35 cellular contexts compared by ENCODE assay signal in genomic region chr3:115875460-115875859, GRCh38.
DNase-seq lines count a peak whose midpoint lies in the region; ATAC-seq and TF ChIP-seq lines count a peak whose summit lies in the region.
"Had no signal": no experiment of that assay in that cellular context is flagged by ENCODE, and none has a peak within 500 bp of the region (broad histone marks: within the 10 kb centered on the region; RNA-seq: fewer than 3 reads in every experiment).

No MANE protein-coding gene starts in this region.

- no peaks in the 10 kb centered on the region for H4K20me1 ChIP-seq in GM23338 (replicated peaks; ENCODE audit: insufficient read depth)
- no peaks in the 10 kb centered on the region for H4K20me1 ChIP-seq in OCI-LY3 (ENCODE audit: insufficient read depth, low read length)
- H4K20me1 ChIP-seq: BLaER1; BLaER1 treated with 17β-estradiol and CSF1 and Interleukin-3, amounts not matched to agents 10 nM and 100 nM had no signal

- H3K4me1 ChIP-seq in GM23338 (ENCODE audit: insufficient read depth) (peaks cover 30% of the 10 kb centered on the region), OCI-LY3 (ENCODE audit: low read length) (peaks cover 19% of the 10 kb centered on the region), Peyer's patch (no peaks in the 10 kb centered on the region)
- H3K4me1 ChIP-seq: A549; BLaER1; BLaER1 treated with 17β-estradiol and CSF1 and Interleukin-3, amounts not matched to agents 10 nM and 100 nM; Caco-2 had no signal

- CTCF ChIA-PET in WTC11 (lab: Charles Lee), result interaction anchor here (0.6 to 1.2 kb wide), 6 partner anchors 10 to 1760 kb away, joined by 3 to 5 read pairs (median 4); no protein-coding TSS in a partner anchor

- no peaks in the 10 kb centered on the region for H3K79me2 ChIP-seq in GM23338 (replicated peaks; ENCODE audit: insufficient read depth)
- H3K79me2 ChIP-seq in OCI-LY3 (ENCODE audit: low read length), result no peaks in the 10 kb centered on the region

- ATAC-seq in GM23338 (peak; percentile 57; the same call in 2 of the 3 replicates), WTC11 (peak; percentile 69), HG02970 (IDR thresholded peaks at IDR 0.05; ENCODE audit: low FRiP score, unreplicated experiment) (no peak)
- no peak for ATAC-seq in stimulated activated effector memory CD8-positive, alpha-beta T cell treated with anti-CD3 and anti-CD28 coated beads, Interleukin-12 subunit alpha, Interleukin-12 subunit beta, amount 100 ng/mL, for 72 hours
- ATAC-seq: A549; CD8-positive, alpha-beta T cell had no signal

- H3K9me3 ChIP-seq in OCI-LY3 (ENCODE audit: insufficient read depth, low read length) (no peaks in the 10 kb centered on the region), SK-N-MC (ENCODE audit: low read depth, low read length) (no peaks in the 10 kb centered on the region), Peyer's patch (no peaks in the 10 kb centered on the region)
- H3K9me3 ChIP-seq: A549; BE2C; BLaER1; BLaER1 treated with 17β-estradiol and CSF1 and Interleukin-3, amounts not matched to agents 10 nM and 100 nM; Caco-2 had no signal

- H3K27me3 ChIP-seq in GM23338 (ENCODE audit: insufficient read depth) (no peaks in the 10 kb centered on the region), OCI-LY3 (ENCODE audit: low read depth, low read length) (no peaks in the 10 kb centered on the region; the same call in 1 of the 2 replicates), Peyer's patch (no peaks in the 10 kb centered on the region)
- H3K27me3 ChIP-seq: BE2C; BLaER1; BLaER1 treated with 17β-estradiol and CSF1 and Interleukin-3, amounts not matched to agents 10 nM and 100 nM had no signal

- TF ChIP-seq POLR2A in Peyer's patch (IDR thresholded peaks at IDR 0.05), result no peak

- no peaks in the 10 kb centered on the region for H3K36me3 Mint-ChIP-seq in GM23338 (ENCODE audit: low read depth)
- no peaks in the 10 kb centered on the region for H3K36me3 Mint-ChIP-seq in WTC11
- H3K36me3 Mint-ChIP-seq in stimulated activated effector memory CD8-positive, alpha-beta T cell treated with anti-CD3 and anti-CD28 coated beads, Interleukin-12 subunit alpha, Interleukin-12 subunit beta, amount 100 ng/mL, for 72 hours, result no peaks in the 10 kb centered on the region
- H3K36me3 Mint-ChIP-seq: CD14-positive monocyte; CD4-positive, alpha-beta memory T cell; CD4-positive, CD25-positive, alpha-beta regulatory T cell; CD8-positive, alpha-beta memory T cell; CD8-positive, alpha-beta T cell had no signal

- H3K4me3 Mint-ChIP-seq in GM23338, result no peak overlapping the region
- no peak overlapping the region for H3K4me3 Mint-ChIP-seq in WTC11
- H3K4me3 Mint-ChIP-seq in stimulated activated effector memory CD8-positive, alpha-beta T cell treated with anti-CD3 and anti-CD28 coated beads, Interleukin-12 subunit alpha, Interleukin-12 subunit beta, amount 100 ng/mL, for 72 hours, result no peak overlapping the region
- H3K4me3 Mint-ChIP-seq: B cell; CD14-positive monocyte; CD4-positive, alpha-beta memory T cell; CD4-positive, alpha-beta T cell; CD4-positive, CD25-positive, alpha-beta regulatory T cell; CD8-positive, alpha-beta memory T cell; CD8-positive, alpha-beta T cell had no signal

- no peak for DNase-seq in GM23338 (ENCODE audit: low spot score)
- DNase-seq in SK-N-MC (ENCODE audit: low read depth, low spot score), result no peak
- DNase-seq in WTC11 (ENCODE audit: low spot score), result no peak
- DNase-seq in Peyer's patch, result no peak
- no peak for DNase-seq in activated gamma-delta T cell treated with Interleukin-2 at 50 U/mL for 16 hours
- DNase-seq in stimulated activated effector memory CD8-positive, alpha-beta T cell treated with anti-CD3 and anti-CD28 coated beads, Interleukin-12 subunit alpha, Interleukin-12 subunit beta, amount 100 ng/mL, for 72 hours (ENCODE audit: low spot score in 2 of 2), result no peak
- DNase-seq: 8988T; ACHN; AML-193; BE2C; C1 segment of cervical spinal cord; Caco-2; Calu3; CD4-positive, alpha-beta memory T cell; CD4-positive, alpha-beta T cell; CD4-positive, CD25-positive, alpha-beta regulatory T cell; CD8-positive, alpha-beta memory T cell; CD8-positive, alpha-beta T cell; COR-L47; DMS 273 treated with DMSO at 0.1 percent for 48 hours; DMS153; DMS53; DMS79; DMS79 treated with DMSO at 0.1 percent for 48 hours; DND-41; EL had no signal

- H3K27ac Mint-ChIP-seq in GM23338 (no peak overlapping the region), WTC11 (no peak overlapping the region)
- H3K27ac Mint-ChIP-seq in stimulated activated effector memory CD8-positive, alpha-beta T cell treated with anti-CD3 and anti-CD28 coated beads, Interleukin-12 subunit alpha, Interleukin-12 subunit beta, amount 100 ng/mL, for 72 hours, result no peak overlapping the region
- H3K27ac Mint-ChIP-seq: B cell; CD14-positive monocyte; CD4-positive, alpha-beta memory T cell; CD4-positive, alpha-beta T cell; CD4-positive, CD25-positive, alpha-beta regulatory T cell; CD8-positive, alpha-beta memory T cell; CD8-positive, alpha-beta T cell had no signal

- H3F3A ChIP-seq in GM23338 (replicated peaks; ENCODE audit: low read depth), result no peaks in the 10 kb centered on the region

- H3K4me1 Mint-ChIP-seq in GM23338 (peaks cover 46% of the 10 kb centered on the region), WTC11 (peaks cover 49% of the 10 kb centered on the region)
- no peaks in the 10 kb centered on the region for H3K4me1 Mint-ChIP-seq in stimulated activated effector memory CD8-positive, alpha-beta T cell treated with anti-CD3 and anti-CD28 coated beads, Interleukin-12 subunit alpha, Interleukin-12 subunit beta, amount 100 ng/mL, for 72 hours
- H3K4me1 Mint-ChIP-seq: B cell, CD14-positive monocyte had no signal

- H3K4me3 ChIP-seq in GM23338, result no peak overlapping the region
- H3K4me3 ChIP-seq in OCI-LY3 (ENCODE audit: low read length), result no peak overlapping the region
- no peak overlapping the region for H3K4me3 ChIP-seq in SK-N-MC
- H3K4me3 ChIP-seq in Peyer's patch, result no peak overlapping the region
- H3K4me3 ChIP-seq: A549; BLaER1; BLaER1 treated with 17β-estradiol and CSF1 and Interleukin-3, amounts not matched to agents 10 nM and 100 nM had no signal

- H3K9me3 Mint-ChIP-seq in GM23338 (no peaks in the 10 kb centered on the region), WTC11 (no peaks in the 10 kb centered on the region)
- no peaks in the 10 kb centered on the region for H3K9me3 Mint-ChIP-seq in stimulated activated effector memory CD8-positive, alpha-beta T cell treated with anti-CD3 and anti-CD28 coated beads, Interleukin-12 subunit alpha, Interleukin-12 subunit beta, amount 100 ng/mL, for 72 hours
- H3K9me3 Mint-ChIP-seq: CD4-positive, alpha-beta memory T cell; CD4-positive, alpha-beta T cell; CD8-positive, alpha-beta memory T cell; CD8-positive, alpha-beta T cell had no signal

- H3K36me3 ChIP-seq in GM23338 (ENCODE audit: insufficient read depth) (no peaks in the 10 kb centered on the region), OCI-LY3 (replicated peaks; ENCODE audit: low read depth, low read length) (no peaks in the 10 kb centered on the region), SK-N-MC (ENCODE audit: insufficient read depth, low read length) (no peaks in the 10 kb centered on the region), Peyer's patch (no peaks in the 10 kb centered on the region)
- H3K36me3 ChIP-seq: BE2C; BLaER1; BLaER1 treated with 17β-estradiol and CSF1 and Interleukin-3, amounts not matched to agents 10 nM and 100 nM had no signal

- TF ChIP-seq CTCF in GM23338 (conservative IDR thresholded peaks at IDR 0.05; ENCODE audit: low read depth in 2 of 2) (no peak), OCI-LY3 (IDR thresholded peaks at IDR 0.05; ENCODE audit: low read depth, low read length) (no peak), WTC11 (IDR thresholded peaks at IDR 0.05) (no peak), Peyer's patch (IDR thresholded peaks at IDR 0.05) (no peak)

- H3K4me2 ChIP-seq in GM23338, result peak overlapping the region; percentile 16; the same call in 1 of the 2 replicates
- peak overlapping the region; percentile 65 for H3K4me2 ChIP-seq in OCI-LY3 (ENCODE audit: low read length)
- H3K4me2 ChIP-seq: A549; BLaER1; BLaER1 treated with 17β-estradiol and CSF1 and Interleukin-3, amounts not matched to agents 10 nM and 100 nM had no signal

- no peak overlapping the region for H3K9ac ChIP-seq in OCI-LY3 (ENCODE audit: low read length)
- no peak overlapping the region for H3K9ac ChIP-seq in SK-N-MC (ENCODE audit: insufficient read length)
- H3K9ac ChIP-seq: BLaER1; BLaER1 treated with 17β-estradiol and CSF1 and Interleukin-3, amounts not matched to agents 10 nM and 100 nM had no signal

- H2AFZ ChIP-seq in GM23338, result no peak overlapping the region
- no peak overlapping the region for H2AFZ ChIP-seq in OCI-LY3 (ENCODE audit: low read depth, low read length)

- no peaks in the 10 kb centered on the region for H3K9me2 ChIP-seq in GM23338 (ENCODE audit: insufficient read depth)

- H3K27ac ChIP-seq in GM23338 (ENCODE audit: low read depth), result no peak overlapping the region
- no peak overlapping the region for H3K27ac ChIP-seq in OCI-LY3 (ENCODE audit: low read length)
- peak overlapping the region; percentile 34; the same call in 1 of the 2 replicates for H3K27ac ChIP-seq in SK-N-MC
- no peak overlapping the region for H3K27ac ChIP-seq in Peyer's patch
- H3K27ac ChIP-seq: 22Rv1; A549; BLaER1; BLaER1 treated with 17β-estradiol and CSF1 and Interleukin-3, amounts not matched to agents 10 nM and 100 nM; C4-2B had no signal

- POLR2A ChIA-PET in WTC11 (lab: Charles Lee), result no interaction called here

- H3K27me3 Mint-ChIP-seq in GM23338 (ENCODE audit: insufficient read depth, low read depth, poor library complexity) (no peaks in the 10 kb centered on the region), WTC11 (ENCODE audit: low read depth) (no peaks in the 10 kb centered on the region)
- H3K27me3 Mint-ChIP-seq: CD4-positive, alpha-beta T cell had no signal

TF ChIP-seq in GM23338, 12 proteins besides CTCF, POLR2A, EP300 and RAD21 (continues in another document):
- TF ChIP-seq POLR2AphosphoS5 (IDR thresholded peaks at IDR 0.05; ENCODE audit: low read depth), result no peak
- TF ChIP-seq STAT1 (IDR thresholded peaks at IDR 0.05; ENCODE audit: unreplicated experiment), result no peak

TF ChIP-seq in WTC11, 78 proteins besides CTCF, POLR2A, EP300 and RAD21 (continues in another document):
- TF ChIP-seq, protein P1, sequence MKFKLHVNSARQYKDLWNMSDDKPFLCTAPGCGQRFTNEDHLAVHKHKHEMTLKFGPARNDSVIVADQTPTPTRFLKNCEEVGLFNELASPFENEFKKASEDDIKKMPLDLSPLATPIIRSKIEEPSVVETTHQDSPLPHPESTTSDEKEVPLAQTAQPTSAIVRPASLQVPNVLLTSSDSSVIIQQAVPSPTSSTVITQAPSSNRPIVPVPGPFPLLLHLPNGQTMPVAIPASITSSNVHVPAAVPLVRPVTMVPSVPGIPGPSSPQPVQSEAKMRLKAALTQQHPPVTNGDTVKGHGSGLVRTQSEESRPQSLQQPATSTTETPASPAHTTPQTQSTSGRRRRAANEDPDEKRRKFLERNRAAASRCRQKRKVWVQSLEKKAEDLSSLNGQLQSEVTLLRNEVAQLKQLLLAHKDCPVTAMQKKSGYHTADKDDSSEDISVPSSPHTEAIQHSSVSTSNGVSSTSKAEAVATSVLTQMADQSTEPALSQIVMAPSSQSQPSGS (CRISPR knock-in tag; IDR thresholded peaks at IDR 0.05; ENCODE audit: borderline replicate concordance, low read depth), result no peak
- no peak for TF ChIP-seq GTF2I (CRISPR knock-in tag; conservative IDR thresholded peaks at IDR 0.05)

Comparison
In these comparisons a context has a peak if more than half of its experiments do, and no peak if none do; other contexts are left out.
1. ATAC-seq: peak in GM23338 (single experiment) and WTC11 (single experiment); none in HG02970 (single experiment) and stimulated activated effector memory CD8-positive, alpha-beta T cell treated with anti-CD3 and anti-CD28 coated beads, Interleukin-12 subunit alpha, Interleukin-12 subunit beta, amount 100 ng/mL, for 72 hours (single experiment).